In genomic region chr11:12625438-12626071, GRCh38 we compare ENCODE assay signal across 18 cellular contexts. TPM values are rescaled to one million over a fixed set of nuclear protein-coding genes. Genes with fewer than 3 reads are reported as not detected.
DNase-seq lines count a peak whose midpoint lies in the region; TF ChIP-seq lines count a peak whose summit lies in the region.
"Had no signal": no experiment of that assay in that cellular context is flagged by ENCODE, and none has a peak within 500 bp of the region (broad histone marks: within the 10 kb centered on the region; RNA-seq: fewer than 3 reads in every experiment).

No MANE protein-coding gene starts in this region.

- DNase-seq in EH (ENCODE audit: low read depth) (peak; percentile 95), NCI-H226 (peak; percentile 61), astrocyte of the spinal cord (ENCODE audit: low read depth, low spot score) (peak; percentile 92), mesenchymal stem cell (peak; percentile 90), Ammon's horn (ENCODE audit: low spot score) (no peak), NCI-H345 (lab: John Stamatoyannopoulos, UW) (no peak), Kasumi-1 (lab: John Stamatoyannopoulos, UW) (no peak), HuH-7.5 (ENCODE audit: low spot score) (no peak)
- DNase-seq: activated T-cell treated with anti-CD3 and anti-CD28 coated beads, Interleukin-2, amount 50 U/mL, for 4 hours; caudate nucleus; CD8-positive, alpha-beta memory T cell; erythroblast; kidney; NCI-H526; SIG-M5; stimulated activated naive CD8-positive, alpha-beta T cell treated with anti-CD3 and anti-CD28 coated beads, Interleukin-15, amount 100 ng/mL, for 72 hours had no signal

- H3K9me3 ChIP-seq in mesenchymal stem cell (ENCODE audit: control insufficient read depth, low read length): peaks cover 34% of the 10 kb centered on the region
- H3K9me3 ChIP-seq: prostate gland had no signal

- H3K18ac ChIP-seq in mesenchymal stem cell (ENCODE audit: low read depth in 1 of 2, low read length in 2 of 2): no peak overlapping the region

- H2BK12ac ChIP-seq in mesenchymal stem cell (ENCODE audit: low read length in 2 of 2): no peak overlapping the region

- no peak overlapping the region for H2AFZ ChIP-seq in mesenchymal stem cell (ENCODE audit: low read depth, low read length)

- peak overlapping the region; percentile 25 for H3K9ac ChIP-seq in mesenchymal stem cell (ENCODE audit: low read length)

- no peaks in the 10 kb centered on the region for H3K27me3 ChIP-seq in mesenchymal stem cell (ENCODE audit: control insufficient read depth in 1 of 2, insufficient read depth in 1 of 2, low read length in 2 of 2)

- no peak overlapping the region for H3K23ac ChIP-seq in mesenchymal stem cell (ENCODE audit: low read length in 2 of 2)

- H3K36me3 ChIP-seq in mesenchymal stem cell (ENCODE audit: control insufficient read depth in 1 of 2, insufficient read depth in 2 of 2, low read depth in 1 of 2, low read length in 2 of 2): no peaks in the 10 kb centered on the region
- H3K36me3 ChIP-seq: prostate gland had no signal

- H3K4me2 ChIP-seq in mesenchymal stem cell (ENCODE audit: low read length, poor library complexity, severe bottlenecking): no peak overlapping the region

- H3K4ac ChIP-seq in mesenchymal stem cell (ENCODE audit: low read depth in 1 of 2, low read length in 2 of 2): no peak overlapping the region

- H2BK5ac ChIP-seq in mesenchymal stem cell (ENCODE audit: low read depth, low read length, poor library complexity, severe bottlenecking): no peak overlapping the region

- no peak overlapping the region for H2BK15ac ChIP-seq in mesenchymal stem cell (ENCODE audit: low read depth, poor library complexity, severe bottlenecking)

- H3K79me1 ChIP-seq in mesenchymal stem cell (replicated peaks; ENCODE audit: low read length, poor library complexity, severe bottlenecking): no peaks in the 10 kb centered on the region

- no peak overlapping the region for H3K27ac ChIP-seq in mesenchymal stem cell (ENCODE audit: low read length, poor library complexity, severe bottlenecking)
- H3K27ac ChIP-seq: HL-60, prostate gland had no signal

- no peaks in the 10 kb centered on the region for H3K4me1 ChIP-seq in mesenchymal stem cell (ENCODE audit: control insufficient read depth, insufficient read depth, low read depth, low read length)
- H3K4me1 ChIP-seq: prostate gland had no signal

- H3K14ac ChIP-seq in mesenchymal stem cell (ENCODE audit: low read length in 2 of 2): no peak overlapping the region

- no peak overlapping the region for H3K4me3 ChIP-seq in astrocyte of the spinal cord (ENCODE audit: low read depth, low read length)
- H3K4me3 ChIP-seq in mesenchymal stem cell (ENCODE audit: insufficient read depth in 1 of 2, low read depth in 1 of 2, low read length in 2 of 2): no peak overlapping the region
- H3K4me3 ChIP-seq: prostate gland had no signal

- in situ Hi-C loops in astrocyte of the spinal cord (cut with HindIII; ENCODE audit: low sequenced_read_pairs): no loop called here

- H4K91ac ChIP-seq in mesenchymal stem cell (ENCODE audit: low read length): no peak overlapping the region

- WGBS in mesenchymal stem cell: 13% methylated on average over 1 of the region's 4 CpGs

- no peak overlapping the region for H4K8ac ChIP-seq in mesenchymal stem cell (ENCODE audit: low read length)

- TF ChIP-seq CTCF in astrocyte of the spinal cord (IDR thresholded peaks at IDR 0.05; ENCODE audit: low read depth, low read length): no peak

- no peak overlapping the region for H2AK5ac ChIP-seq in mesenchymal stem cell (ENCODE audit: low read length, severe bottlenecking)

- H2BK120ac ChIP-seq in mesenchymal stem cell (ENCODE audit: low read depth, low read length): no peak overlapping the region

RNA-seq across cellular contexts. Expression of gene TEAD1, which starts 48.7 kb away (rescaled TPM):
- polyA plus RNA-seq in mesenchymal stem cell (2013, experiment 1 of 2): 60.7 TPM
- 58.9 TPM for polyA plus RNA-seq in mesenchymal stem cell (2013, experiment 2 of 2)
- polyA plus RNA-seq: CD8-positive, alpha-beta memory T cell had no signal

Comparison
In these comparisons a context has a peak if more than half of its experiments do, and no peak if none do; other contexts are left out.
1. DNase-seq: peak in EH (single experiment), NCI-H226 (single experiment), astrocyte of the spinal cord (single experiment) and mesenchymal stem cell (single experiment); none in Ammon's horn (single experiment), NCI-H345 (single experiment), Kasumi-1 (0 of 2) and HuH-7.5 (single experiment).